In genomic region chr14:25041484-25041883, GRCh38 we compare ENCODE assay signal across 1 cellular context.
TF ChIP-seq lines count a peak whose summit lies in the region.

No MANE protein-coding gene starts in this region.

TF ChIP-seq in K562, 482 proteins besides CTCF, POLR2A, EP300 and RAD21:
- no peak for TF ChIP-seq NCOA6 (IDR thresholded peaks at IDR 0.05)
- 0 out of 2 replicates have a peak, but pooled peaks have one; percentile 50 for TF ChIP-seq HMBOX1 (IDR thresholded peaks at IDR 0.05)
